In genomic region chr9:127065592-127065991, GRCh38 we compare ENCODE assay signal across 19 cellular contexts. TPM values are rescaled to one million over a fixed set of nuclear protein-coding genes. Genes with fewer than 3 reads are reported as not detected.
DNase-seq lines count a peak whose midpoint lies in the region; ATAC-seq and TF ChIP-seq lines count a peak whose summit lies in the region.
"Had no signal": no experiment of that assay in that cellular context is flagged by ENCODE, and none has a peak within 500 bp of the region (broad histone marks: within the 10 kb centered on the region; RNA-seq: fewer than 3 reads in every experiment).

No MANE protein-coding gene starts in this region.

- H3K27me3 ChIP-seq in upper lobe of left lung, result no peaks in the 10 kb centered on the region
- H3K27me3 ChIP-seq: heart left ventricle, SJCRH30 had no signal

- H3K27ac ChIP-seq in upper lobe of left lung, result peak overlapping the region in 3 of 4 donors; percentile 30 to 54 (median 45)
- H3K27ac ChIP-seq: SJCRH30 had no signal

- no peak for TF ChIP-seq POLR2A in upper lobe of left lung (IDR thresholded peaks at IDR 0.05)

- ATAC-seq in stimulated activated naive CD8-positive, alpha-beta T cell treated with anti-CD3 and anti-CD28 coated beads, Interleukin-15, amount 100 ng/mL, for 72 hours, result no peak
- ATAC-seq in stimulated activated naive CD8-positive, alpha-beta T cell treated with anti-CD3 and anti-CD28 coated beads, Interleukin-15, Interleukin-2, amounts not matched to agents 100 U/mL and 50 U/mL, for 24 hours, result no peak
- ATAC-seq in upper lobe of left lung (ENCODE audit: low FRiP score in 2 of 2), result peak in 1 of 2 donors; percentile 39
- ATAC-seq in GM21717 (IDR thresholded peaks at IDR 0.05; ENCODE audit: unreplicated experiment), result no peak
- ATAC-seq in HG02759 (IDR thresholded peaks at IDR 0.05; ENCODE audit: unreplicated experiment), result no peak

- in situ Hi-C loops in astrocyte of the spinal cord (cut with HindIII; ENCODE audit: low sequenced_read_pairs), result no loop called here

- no peaks in the 10 kb centered on the region for H3K4me1 Mint-ChIP-seq in stimulated activated naive CD8-positive, alpha-beta T cell treated with anti-CD3 and anti-CD28 coated beads, Interleukin-15, amount 100 ng/mL, for 72 hours
- H3K4me1 Mint-ChIP-seq: activated naive CD4-positive, alpha-beta T cell treated with anti-CD3 and anti-CD28 coated beads, Interleukin-2, amount 10 ng/mL, durations not matched to agents 7 days and 5 days had no signal

- peaks cover 8 to 25% (median 18%) of the 10 kb centered on the region in 4 donors for H3K4me1 ChIP-seq in upper lobe of left lung
- H3K4me1 ChIP-seq: SJCRH30 had no signal

- no peaks in the 10 kb centered on the region for H3K9me3 ChIP-seq in upper lobe of left lung
- H3K9me3 ChIP-seq: heart left ventricle, SJCRH30 had no signal

- H3K4me3 ChIP-seq in astrocyte of the spinal cord (ENCODE audit: low read depth, low read length) (no peak overlapping the region), upper lobe of left lung (no peak overlapping the region)
- H3K4me3 ChIP-seq: heart left ventricle, SJCRH30 had no signal

- H3K4me3 Mint-ChIP-seq in stimulated activated naive CD8-positive, alpha-beta T cell treated with anti-CD3 and anti-CD28 coated beads, Interleukin-15, amount 100 ng/mL, for 72 hours, result no peak overlapping the region
- H3K4me3 Mint-ChIP-seq: activated CD4-positive, alpha-beta T cell treated with anti-CD3 and anti-CD28 coated beads, Interleukin-2, amount 10 ng/mL, durations not matched to agents 24 days and 14 days; activated naive CD4-positive, alpha-beta T cell treated with anti-CD3 and anti-CD28 coated beads, Interleukin-2, amount 10 ng/mL, durations not matched to agents 7 days and 5 days had no signal

- DNase-seq in stimulated activated naive CD8-positive, alpha-beta T cell treated with anti-CD3 and anti-CD28 coated beads, Interleukin-15, amount 100 ng/mL, for 72 hours, result no peak
- DNase-seq in stimulated activated naive CD8-positive, alpha-beta T cell treated with anti-CD3 and anti-CD28 coated beads, Interleukin-15, Interleukin-2, amounts not matched to agents 100 U/mL and 50 U/mL, for 24 hours, result no peak
- DNase-seq in astrocyte of the spinal cord (ENCODE audit: low read depth, low spot score) (peak; percentile 40), glomerular endothelial cell (ENCODE audit: extremely low read depth, low read depth, low spot score) (peak; percentile 86), upper lobe of left lung (no peak), mucosa of gallbladder (ENCODE audit: low spot score) (no peak)
- DNase-seq: activated CD4-positive, alpha-beta T cell treated with anti-CD3 and anti-CD28 coated beads, Interleukin-2, amount 10 ng/mL, durations not matched to agents 24 days and 14 days; activated naive CD4-positive, alpha-beta T cell treated with anti-CD3 and anti-CD28 coated beads, Interleukin-2, amount 10 ng/mL, durations not matched to agents 7 days and 5 days; activated T-cell treated with anti-CD3 and anti-CD28 coated beads for 4 hours; caudate nucleus; heart left ventricle; kidney; NCI-H1417 treated with DMSO at 0.1 percent for 48 hours; NCI-H345; stimulated activated naive CD4-positive, alpha-beta T cell; T1000 had no signal

- no peaks in the 10 kb centered on the region for H3K27me3 Mint-ChIP-seq in stimulated activated naive CD8-positive, alpha-beta T cell treated with anti-CD3 and anti-CD28 coated beads, Interleukin-15, amount 100 ng/mL, for 72 hours

- H3K27ac Mint-ChIP-seq in stimulated activated naive CD8-positive, alpha-beta T cell treated with anti-CD3 and anti-CD28 coated beads, Interleukin-15, amount 100 ng/mL, for 72 hours, result peak overlapping the region; percentile 10 to 31
- H3K27ac Mint-ChIP-seq: activated CD4-positive, alpha-beta T cell treated with anti-CD3 and anti-CD28 coated beads, Interleukin-2, amount 10 ng/mL, durations not matched to agents 24 days and 14 days; activated naive CD4-positive, alpha-beta T cell treated with anti-CD3 and anti-CD28 coated beads, Interleukin-2, amount 10 ng/mL, durations not matched to agents 7 days and 5 days had no signal

- 73 to 81% methylated on average over 1 of the region's 1 CpG for WGBS in upper lobe of left lung, 2 donors

- H3K36me3 ChIP-seq in upper lobe of left lung, result no peaks in the 10 kb centered on the region
- H3K36me3 ChIP-seq: SJCRH30 had no signal

- TF ChIP-seq EP300 in upper lobe of left lung (IDR thresholded peaks at IDR 0.05), result no peak

- TF ChIP-seq CTCF in astrocyte of the spinal cord (IDR thresholded peaks at IDR 0.05; ENCODE audit: low read depth, low read length) (no peak), upper lobe of left lung (IDR thresholded peaks at IDR 0.05) (no peak)

- H3K9me3 Mint-ChIP-seq in stimulated activated naive CD8-positive, alpha-beta T cell treated with anti-CD3 and anti-CD28 coated beads, Interleukin-15, amount 100 ng/mL, for 72 hours, result no peaks in the 10 kb centered on the region
- H3K9me3 Mint-ChIP-seq: activated CD4-positive, alpha-beta T cell treated with anti-CD3 and anti-CD28 coated beads, Interleukin-2, amount 10 ng/mL, durations not matched to agents 24 days and 14 days; activated naive CD4-positive, alpha-beta T cell treated with anti-CD3 and anti-CD28 coated beads, Interleukin-2, amount 10 ng/mL, durations not matched to agents 7 days and 5 days had no signal

RNA-seq across cellular contexts. Expression of gene ANGPTL2, which starts 56.8 kb away (rescaled TPM):
- 25.5 and 52.3 TPM in 2 replicates for total RNA-seq in glomerular endothelial cell
- 10 to 100 TPM in 2 of 6 donors, 1 to 10 TPM in 4; 3.9 to 26.0 (median 7.9) TPM for total RNA-seq in upper lobe of left lung
- 55.2 TPM for total RNA-seq in mucosa of gallbladder
- total RNA-seq: activated CD4-positive, alpha-beta T cell treated with anti-CD3 and anti-CD28 coated beads, Interleukin-2, amount 10 ng/mL, durations not matched to agents 24 days and 14 days had no signal

Comparison
In these comparisons a context has a peak if more than half of its experiments do, and no peak if none do; other contexts are left out.
1. DNase-seq: peak in astrocyte of the spinal cord (single experiment) and glomerular endothelial cell (single experiment); none in stimulated activated naive CD8-positive, alpha-beta T cell treated with anti-CD3 and anti-CD28 coated beads, Interleukin-15, amount 100 ng/mL, for 72 hours (0 of 2), stimulated activated naive CD8-positive, alpha-beta T cell treated with anti-CD3 and anti-CD28 coated beads, Interleukin-15, Interleukin-2, amounts not matched to agents 100 U/mL and 50 U/mL, for 24 hours (single experiment), upper lobe of left lung (0 of 2) and mucosa of gallbladder (single experiment).